10 cellular contexts compared by ENCODE assay signal in genomic region chr21:38861989-38862683, GRCh38. TPM values are rescaled to one million over a fixed set of nuclear protein-coding genes. Genes with fewer than 3 reads are reported as not detected.
A peak's percentile ranks its signal among the peaks of the same experiment; 100 is the strongest.
DNase-seq lines count a peak whose midpoint lies in the region; ATAC-seq and TF ChIP-seq lines count a peak whose summit lies in the region.
"Had no signal": no experiment of that assay in that cellular context is flagged by ENCODE, and none has a peak within 500 bp of the region (broad histone marks: within the 10 kb centered on the region; RNA-seq: fewer than 3 reads in every experiment).

No MANE protein-coding gene starts in this region.

- H3K36me3 Mint-ChIP-seq in activated naive CD4-positive, alpha-beta T cell treated with anti-CD3 and anti-CD28 coated beads for 36 hours (ENCODE audit: low read depth), result no peaks in the 10 kb centered on the region

- peaks cover 10% of the 10 kb centered on the region for H3K27me3 Mint-ChIP-seq in activated naive CD4-positive, alpha-beta T cell treated with anti-CD3 and anti-CD28 coated beads for 36 hours (ENCODE audit: low read depth)

- peaks cover 83% of the 10 kb centered on the region for H3K4me1 ChIP-seq in DOHH2 (ENCODE audit: control insufficient read depth, low read length)
- H3K4me1 ChIP-seq: prostate gland had no signal

- H3K9me3 ChIP-seq in DOHH2 (ENCODE audit: control insufficient read depth, insufficient read depth, low read length), result no peaks in the 10 kb centered on the region
- H3K9me3 ChIP-seq: prostate gland had no signal

- no peaks in the 10 kb centered on the region for H3K9me2 ChIP-seq in DOHH2 (replicated peaks; ENCODE audit: control insufficient read depth, low read length)

- H3K9me3 Mint-ChIP-seq in activated naive CD4-positive, alpha-beta T cell treated with anti-CD3 and anti-CD28 coated beads for 36 hours, result no peaks in the 10 kb centered on the region
- H3K9me3 Mint-ChIP-seq: effector memory CD8-positive, alpha-beta T cell had no signal

- H3F3A ChIP-seq in DOHH2 (ENCODE audit: control insufficient read depth, insufficient read depth), result peaks cover 7% of the 10 kb centered on the region; the same call in 1 of the 2 replicates

- no peak overlapping the region for H3K4me3 Mint-ChIP-seq in activated naive CD4-positive, alpha-beta T cell treated with anti-CD3 and anti-CD28 coated beads for 36 hours
- H3K4me3 Mint-ChIP-seq: effector memory CD8-positive, alpha-beta T cell had no signal

- CTCF ChIA-PET in activated naive CD4-positive, alpha-beta T cell treated with anti-CD3 and anti-CD28 coated beads for 36 hours (lab: Charles Lee), result no interaction called here

- peak overlapping the region; percentile 94 for H3K27ac ChIP-seq in DOHH2 (ENCODE audit: low read depth, low read length)
- H3K27ac ChIP-seq: prostate gland had no signal

- DNase-seq in NOMO-1 (lab: John Stamatoyannopoulos, UW; ENCODE audit: unreplicated experiment in 2 of 2) (peak; percentile 57 to 70), EL (no peak), amniotic stem cell (lab: John Stamatoyannopoulos, UW) (no peak), NCI-H226 (no peak)
- DNase-seq in activated naive CD4-positive, alpha-beta T cell treated with anti-CD3 and anti-CD28 coated beads for 36 hours, result no peak
- DNase-seq: effector memory CD8-positive, alpha-beta T cell had no signal

- peak overlapping the region; percentile 70 for H3K4me3 ChIP-seq in DOHH2 (ENCODE audit: low read length)
- H3K4me3 ChIP-seq: prostate gland had no signal

- H3K36me3 ChIP-seq in DOHH2 (ENCODE audit: control insufficient read depth, low read length), result peaks cover 4% of the 10 kb centered on the region; the same call in 1 of the 2 replicates
- H3K36me3 ChIP-seq: prostate gland had no signal

- H3K4me2 ChIP-seq in DOHH2 (ENCODE audit: low read length), result peak overlapping the region; percentile 91

- no peak for TF ChIP-seq CTCF in DOHH2 (IDR thresholded peaks at IDR 0.05; ENCODE audit: low read depth, low read length, poor library complexity, severe bottlenecking)

- no peak overlapping the region for H3K27ac Mint-ChIP-seq in activated naive CD4-positive, alpha-beta T cell treated with anti-CD3 and anti-CD28 coated beads for 36 hours
- H3K27ac Mint-ChIP-seq: effector memory CD8-positive, alpha-beta T cell had no signal

- no peaks in the 10 kb centered on the region for H3K79me2 ChIP-seq in DOHH2 (ENCODE audit: control insufficient read depth, low read length)

- no peaks in the 10 kb centered on the region for H4K20me1 ChIP-seq in DOHH2 (ENCODE audit: control insufficient read depth, insufficient read depth, low read depth, low read length)

- ATAC-seq in GM19452 (IDR thresholded peaks at IDR 0.05; ENCODE audit: unreplicated experiment) (peak; percentile 98), HG03095 (IDR thresholded peaks at IDR 0.05; ENCODE audit: unreplicated experiment) (peak; percentile 79)
- ATAC-seq: effector memory CD8-positive, alpha-beta T cell had no signal

- no peaks in the 10 kb centered on the region for H3K27me3 ChIP-seq in DOHH2 (ENCODE audit: control insufficient read depth, low read length)

- no peaks in the 10 kb centered on the region for H3K4me1 Mint-ChIP-seq in activated naive CD4-positive, alpha-beta T cell treated with anti-CD3 and anti-CD28 coated beads for 36 hours (ENCODE audit: low read depth)

- intact Hi-C loops in activated naive CD4-positive, alpha-beta T cell treated with anti-CD3 and anti-CD28 coated beads for 36 hours (cut with micrococcal nuclease), result no loop called here

RNA-seq across cellular contexts. Expression of gene ETS2, which starts 56.4 kb away (rescaled TPM):
- total RNA-seq in activated naive CD4-positive, alpha-beta T cell treated with anti-CD3 and anti-CD28 coated beads for 36 hours, result 10 to 100 TPM; 22.4 to 25.6 TPM

Comparison
In these comparisons a context has a peak if more than half of its experiments do, and no peak if none do; other contexts are left out.
1. DNase-seq: peak in NOMO-1 (2 of 2); none in EL (single experiment), amniotic stem cell (single experiment), activated naive CD4-positive, alpha-beta T cell treated with anti-CD3 and anti-CD28 coated beads for 36 hours (single experiment) and NCI-H226 (single experiment).